Comparison of ENCODE assay signal across 1 cellular context in the genomic region with DNA sequence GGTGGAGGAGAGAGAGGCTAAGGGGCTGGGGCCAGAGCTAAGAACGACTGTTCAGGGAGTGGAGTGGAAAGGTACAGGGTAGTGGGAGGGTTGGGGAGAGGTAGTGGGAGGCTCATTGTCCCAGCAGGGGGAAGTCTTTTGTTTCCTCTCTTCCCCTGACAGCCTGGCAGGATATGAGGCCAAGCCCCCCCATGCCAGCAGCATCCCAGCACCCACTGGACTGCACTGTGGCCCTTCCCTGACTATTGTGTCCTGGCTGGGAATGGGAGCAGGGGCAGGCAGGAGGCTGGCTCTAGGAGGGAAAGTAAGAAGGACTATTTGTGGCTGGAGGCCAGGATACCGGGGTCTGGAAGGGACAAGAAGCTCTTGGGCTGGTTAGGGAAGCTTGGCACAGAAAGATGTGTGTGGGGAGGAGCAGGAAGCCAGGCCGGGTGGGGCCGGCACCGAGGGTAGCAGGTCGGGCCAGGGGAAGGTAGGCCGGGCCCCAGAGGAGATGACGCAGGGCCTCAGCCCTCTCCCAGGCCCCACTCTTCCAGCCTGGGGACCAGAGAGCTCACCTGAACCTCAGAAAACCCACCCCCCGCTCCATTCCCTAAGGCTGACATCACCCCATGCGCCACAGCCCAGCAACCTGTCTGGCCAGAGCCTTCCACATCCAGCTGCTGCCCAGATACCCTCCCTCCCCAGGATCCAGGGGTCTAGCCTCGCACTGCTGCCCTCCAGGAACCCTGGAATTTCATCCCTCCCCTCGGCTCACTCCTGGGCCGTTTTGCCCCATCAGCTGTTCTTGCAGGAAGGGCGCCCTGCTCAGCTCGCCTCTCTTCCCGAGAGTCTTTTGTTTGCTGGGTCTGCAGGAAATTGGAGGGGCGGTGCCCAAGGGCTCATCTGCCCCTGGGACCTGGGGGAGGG.
A peak's percentile ranks its signal among the peaks of the same experiment; 100 is the strongest.
TF ChIP-seq lines count a peak whose summit lies in the region.

No MANE protein-coding gene starts in this region.

TF ChIP-seq in HepG2, 621 proteins besides CTCF, POLR2A, EP300 and RAD21 (continues in another document):
- TF ChIP-seq PPARG (CRISPR knock-in tag; conservative IDR thresholded peaks at IDR 0.05) (no peak), SOX6 (IDR thresholded peaks at IDR 0.05) (no peak), SOX6 (CRISPR knock-in tag; IDR thresholded peaks at IDR 0.05) (no peak), U2AF1 (optimal IDR thresholded peaks at IDR 0.05; ENCODE audit: low read depth, low read length) (no peak), ZNF20 (CRISPR knock-in tag; IDR thresholded peaks at IDR 0.05) (no peak), RAD51 (IDR thresholded peaks at IDR 0.05; ENCODE audit: borderline replicate concordance) (no peak), ZNF136 (CRISPR knock-in tag; IDR thresholded peaks at IDR 0.05; ENCODE audit: low read depth) (no peak), ZNF607 (CRISPR knock-in tag; IDR thresholded peaks at IDR 0.05; ENCODE audit: borderline replicate concordance) (no peak), NCOR1 (IDR thresholded peaks at IDR 0.05; ENCODE audit: borderline replicate concordance, low read length) (no peak), ZKSCAN8 (CRISPR knock-in tag; IDR thresholded peaks at IDR 0.05; ENCODE audit: borderline replicate concordance) (no peak), TBP (CRISPR knock-in tag; IDR thresholded peaks at IDR 0.05) (no peak), ATAD3A (CRISPR knock-in tag; IDR thresholded peaks at IDR 0.05) (no peak), STAT5B (CRISPR knock-in tag; IDR thresholded peaks at IDR 0.05) (no peak), SIX4 (CRISPR knock-in tag; IDR thresholded peaks at IDR 0.05) (no peak), SRSF4 (IDR thresholded peaks at IDR 0.05; ENCODE audit: low read depth, low read length, poor library complexity, severe bottlenecking) (no peak), BCL6 (CRISPR knock-in tag; IDR thresholded peaks at IDR 0.05) (no peak), NFIB (CRISPR knock-in tag; IDR thresholded peaks at IDR 0.05; ENCODE audit: borderline replicate concordance) (no peak), MAZ (IDR thresholded peaks at IDR 0.05; ENCODE audit: borderline replicate concordance, low read depth, low read length) (no peak), MAZ (CRISPR knock-in tag; IDR thresholded peaks at IDR 0.05; ENCODE audit: low read depth) (no peak), ZNF772 (CRISPR knock-in tag; IDR thresholded peaks at IDR 0.05) (no peak), PHB2 (IDR thresholded peaks at IDR 0.05; ENCODE audit: partially characterized antibody) (no peak)
- TF ChIP-seq, protein P1, sequence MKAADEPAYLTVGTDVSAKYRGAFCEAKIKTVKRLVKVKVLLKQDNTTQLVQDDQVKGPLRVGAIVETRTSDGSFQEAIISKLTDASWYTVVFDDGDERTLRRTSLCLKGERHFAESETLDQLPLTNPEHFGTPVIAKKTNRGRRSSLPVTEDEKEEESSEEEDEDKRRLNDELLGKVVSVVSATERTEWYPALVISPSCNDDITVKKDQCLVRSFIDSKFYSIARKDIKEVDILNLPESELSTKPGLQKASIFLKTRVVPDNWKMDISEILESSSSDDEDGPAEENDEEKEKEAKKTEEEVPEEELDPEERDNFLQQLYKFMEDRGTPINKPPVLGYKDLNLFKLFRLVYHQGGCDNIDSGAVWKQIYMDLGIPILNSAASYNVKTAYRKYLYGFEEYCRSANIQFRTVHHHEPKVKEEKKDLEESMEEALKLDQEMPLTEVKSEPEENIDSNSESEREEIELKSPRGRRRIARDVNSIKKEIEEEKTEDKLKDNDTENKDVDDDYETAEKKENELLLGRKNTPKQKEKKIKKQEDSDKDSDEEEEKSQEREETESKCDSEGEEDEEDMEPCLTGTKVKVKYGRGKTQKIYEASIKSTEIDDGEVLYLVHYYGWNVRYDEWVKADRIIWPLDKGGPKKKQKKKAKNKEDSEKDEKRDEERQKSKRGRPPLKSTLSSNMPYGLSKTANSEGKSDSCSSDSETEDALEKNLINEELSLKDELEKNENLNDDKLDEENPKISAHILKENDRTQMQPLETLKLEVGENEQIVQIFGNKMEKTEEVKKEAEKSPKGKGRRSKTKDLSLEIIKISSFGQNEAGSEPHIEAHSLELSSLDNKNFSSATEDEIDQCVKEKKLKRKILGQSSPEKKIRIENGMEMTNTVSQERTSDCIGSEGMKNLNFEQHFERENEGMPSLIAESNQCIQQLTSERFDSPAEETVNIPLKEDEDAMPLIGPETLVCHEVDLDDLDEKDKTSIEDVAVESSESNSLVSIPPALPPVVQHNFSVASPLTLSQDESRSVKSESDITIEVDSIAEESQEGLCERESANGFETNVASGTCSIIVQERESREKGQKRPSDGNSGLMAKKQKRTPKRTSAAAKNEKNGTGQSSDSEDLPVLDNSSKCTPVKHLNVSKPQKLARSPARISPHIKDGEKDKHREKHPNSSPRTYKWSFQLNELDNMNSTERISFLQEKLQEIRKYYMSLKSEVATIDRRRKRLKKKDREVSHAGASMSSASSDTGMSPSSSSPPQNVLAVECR (CRISPR knock-in tag; IDR thresholded peaks at IDR 0.05; ENCODE audit: borderline replicate concordance): no peak
- TF ChIP-seq, protein P2, sequence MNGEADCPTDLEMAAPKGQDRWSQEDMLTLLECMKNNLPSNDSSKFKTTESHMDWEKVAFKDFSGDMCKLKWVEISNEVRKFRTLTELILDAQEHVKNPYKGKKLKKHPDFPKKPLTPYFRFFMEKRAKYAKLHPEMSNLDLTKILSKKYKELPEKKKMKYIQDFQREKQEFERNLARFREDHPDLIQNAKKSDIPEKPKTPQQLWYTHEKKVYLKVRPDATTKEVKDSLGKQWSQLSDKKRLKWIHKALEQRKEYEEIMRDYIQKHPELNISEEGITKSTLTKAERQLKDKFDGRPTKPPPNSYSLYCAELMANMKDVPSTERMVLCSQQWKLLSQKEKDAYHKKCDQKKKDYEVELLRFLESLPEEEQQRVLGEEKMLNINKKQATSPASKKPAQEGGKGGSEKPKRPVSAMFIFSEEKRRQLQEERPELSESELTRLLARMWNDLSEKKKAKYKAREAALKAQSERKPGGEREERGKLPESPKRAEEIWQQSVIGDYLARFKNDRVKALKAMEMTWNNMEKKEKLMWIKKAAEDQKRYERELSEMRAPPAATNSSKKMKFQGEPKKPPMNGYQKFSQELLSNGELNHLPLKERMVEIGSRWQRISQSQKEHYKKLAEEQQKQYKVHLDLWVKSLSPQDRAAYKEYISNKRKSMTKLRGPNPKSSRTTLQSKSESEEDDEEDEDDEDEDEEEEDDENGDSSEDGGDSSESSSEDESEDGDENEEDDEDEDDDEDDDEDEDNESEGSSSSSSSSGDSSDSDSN (CRISPR knock-in tag; IDR thresholded peaks at IDR 0.05): peak; percentile 28; the same call in 1 of the 2 replicates
- TF ChIP-seq, protein P3, sequence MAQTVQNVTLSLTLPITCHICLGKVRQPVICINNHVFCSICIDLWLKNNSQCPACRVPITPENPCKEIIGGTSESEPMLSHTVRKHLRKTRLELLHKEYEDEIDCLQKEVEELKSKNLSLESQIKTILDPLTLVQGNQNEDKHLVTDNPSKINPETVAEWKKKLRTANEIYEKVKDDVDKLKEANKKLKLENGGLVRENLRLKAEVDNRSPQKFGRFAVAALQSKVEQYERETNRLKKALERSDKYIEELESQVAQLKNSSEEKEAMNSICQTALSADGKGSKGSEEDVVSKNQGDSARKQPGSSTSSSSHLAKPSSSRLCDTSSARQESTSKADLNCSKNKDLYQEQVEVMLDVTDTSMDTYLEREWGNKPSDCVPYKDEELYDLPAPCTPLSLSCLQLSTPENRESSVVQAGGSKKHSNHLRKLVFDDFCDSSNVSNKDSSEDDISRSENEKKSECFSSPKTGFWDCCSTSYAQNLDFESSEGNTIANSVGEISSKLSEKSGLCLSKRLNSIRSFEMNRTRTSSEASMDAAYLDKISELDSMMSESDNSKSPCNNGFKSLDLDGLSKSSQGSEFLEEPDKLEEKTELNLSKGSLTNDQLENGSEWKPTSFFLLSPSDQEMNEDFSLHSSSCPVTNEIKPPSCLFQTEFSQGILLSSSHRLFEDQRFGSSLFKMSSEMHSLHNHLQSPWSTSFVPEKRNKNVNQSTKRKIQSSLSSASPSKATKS (CRISPR knock-in tag; IDR thresholded peaks at IDR 0.05): no peak
- TF ChIP-seq, protein P4, sequence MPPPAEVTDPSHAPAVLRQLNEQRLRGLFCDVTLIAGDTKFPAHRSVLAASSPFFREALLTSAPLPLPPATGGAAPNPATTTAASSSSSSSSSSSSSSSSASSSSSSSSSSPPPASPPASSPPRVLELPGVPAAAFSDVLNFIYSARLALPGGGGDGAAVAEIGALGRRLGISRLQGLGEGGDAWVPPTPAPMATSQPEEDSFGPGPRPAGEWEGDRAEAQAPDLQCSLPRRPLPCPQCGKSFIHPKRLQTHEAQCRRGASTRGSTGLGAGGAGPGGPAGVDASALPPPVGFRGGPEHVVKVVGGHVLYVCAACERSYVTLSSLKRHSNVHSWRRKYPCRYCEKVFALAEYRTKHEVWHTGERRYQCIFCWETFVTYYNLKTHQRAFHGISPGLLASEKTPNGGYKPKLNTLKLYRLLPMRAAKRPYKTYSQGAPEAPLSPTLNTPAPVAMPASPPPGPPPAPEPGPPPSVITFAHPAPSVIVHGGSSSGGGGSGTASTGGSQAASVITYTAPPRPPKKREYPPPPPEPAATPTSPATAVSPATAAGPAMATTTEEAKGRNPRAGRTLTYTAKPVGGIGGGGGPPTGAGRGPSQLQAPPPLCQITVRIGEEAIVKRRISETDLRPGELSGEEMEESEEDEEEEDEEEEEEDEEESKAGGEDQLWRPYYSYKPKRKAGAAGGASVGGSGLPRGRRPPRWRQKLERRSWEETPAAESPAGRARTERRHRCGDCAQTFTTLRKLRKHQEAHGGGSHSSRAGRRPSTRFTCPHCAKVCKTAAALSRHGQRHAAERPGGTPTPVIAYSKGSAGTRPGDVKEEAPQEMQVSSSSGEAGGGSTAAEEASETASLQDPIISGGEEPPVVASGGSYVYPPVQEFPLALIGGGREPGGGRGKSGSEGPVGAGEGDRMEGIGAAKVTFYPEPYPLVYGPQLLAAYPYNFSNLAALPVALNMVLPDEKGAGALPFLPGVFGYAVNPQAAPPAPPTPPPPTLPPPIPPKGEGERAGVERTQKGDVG (CRISPR knock-in tag; IDR thresholded peaks at IDR 0.05; ENCODE audit: borderline replicate concordance): no peak
- TF ChIP-seq, protein P5, sequence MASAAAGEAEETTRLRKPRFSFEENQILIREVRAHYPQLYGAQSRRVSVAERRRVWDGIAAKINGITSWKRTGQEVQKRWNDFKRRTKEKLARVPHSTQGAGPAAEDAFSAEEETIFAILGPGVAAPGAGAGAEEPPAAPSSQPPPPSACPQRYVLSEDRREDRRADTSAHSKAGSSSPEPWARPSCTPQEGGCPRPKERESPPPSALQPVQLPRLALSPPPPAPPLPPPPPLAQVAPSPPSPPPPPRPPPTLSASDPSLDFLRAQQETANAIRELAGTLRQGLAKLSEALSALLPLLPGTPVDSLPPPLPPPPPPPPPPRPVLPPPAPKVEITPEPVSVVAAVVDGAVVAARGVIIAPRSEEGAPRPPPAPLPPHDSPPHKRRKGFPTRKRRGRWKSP (CRISPR knock-in tag; IDR thresholded peaks at IDR 0.05): no peak
- TF ChIP-seq, protein P6, sequence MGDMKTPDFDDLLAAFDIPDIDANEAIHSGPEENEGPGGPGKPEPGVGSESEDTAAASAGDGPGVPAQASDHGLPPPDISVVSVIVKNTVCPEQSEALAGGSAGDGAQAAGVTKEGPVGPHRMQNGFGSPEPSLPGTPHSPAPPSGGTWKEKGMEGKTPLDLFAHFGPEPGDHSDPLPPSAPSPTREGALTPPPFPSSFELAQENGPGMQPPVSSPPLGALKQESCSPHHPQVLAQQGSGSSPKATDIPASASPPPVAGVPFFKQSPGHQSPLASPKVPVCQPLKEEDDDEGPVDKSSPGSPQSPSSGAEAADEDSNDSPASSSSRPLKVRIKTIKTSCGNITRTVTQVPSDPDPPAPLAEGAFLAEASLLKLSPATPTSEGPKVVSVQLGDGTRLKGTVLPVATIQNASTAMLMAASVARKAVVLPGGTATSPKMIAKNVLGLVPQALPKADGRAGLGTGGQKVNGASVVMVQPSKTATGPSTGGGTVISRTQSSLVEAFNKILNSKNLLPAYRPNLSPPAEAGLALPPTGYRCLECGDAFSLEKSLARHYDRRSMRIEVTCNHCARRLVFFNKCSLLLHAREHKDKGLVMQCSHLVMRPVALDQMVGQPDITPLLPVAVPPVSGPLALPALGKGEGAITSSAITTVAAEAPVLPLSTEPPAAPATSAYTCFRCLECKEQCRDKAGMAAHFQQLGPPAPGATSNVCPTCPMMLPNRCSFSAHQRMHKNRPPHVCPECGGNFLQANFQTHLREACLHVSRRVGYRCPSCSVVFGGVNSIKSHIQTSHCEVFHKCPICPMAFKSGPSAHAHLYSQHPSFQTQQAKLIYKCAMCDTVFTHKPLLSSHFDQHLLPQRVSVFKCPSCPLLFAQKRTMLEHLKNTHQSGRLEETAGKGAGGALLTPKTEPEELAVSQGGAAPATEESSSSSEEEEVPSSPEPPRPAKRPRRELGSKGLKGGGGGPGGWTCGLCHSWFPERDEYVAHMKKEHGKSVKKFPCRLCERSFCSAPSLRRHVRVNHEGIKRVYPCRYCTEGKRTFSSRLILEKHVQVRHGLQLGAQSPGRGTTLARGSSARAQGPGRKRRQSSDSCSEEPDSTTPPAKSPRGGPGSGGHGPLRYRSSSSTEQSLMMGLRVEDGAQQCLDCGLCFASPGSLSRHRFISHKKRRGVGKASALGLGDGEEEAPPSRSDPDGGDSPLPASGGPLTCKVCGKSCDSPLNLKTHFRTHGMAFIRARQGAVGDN (CRISPR knock-in tag; IDR thresholded peaks at IDR 0.05): peak; percentile 60
- TF ChIP-seq, protein P7, sequence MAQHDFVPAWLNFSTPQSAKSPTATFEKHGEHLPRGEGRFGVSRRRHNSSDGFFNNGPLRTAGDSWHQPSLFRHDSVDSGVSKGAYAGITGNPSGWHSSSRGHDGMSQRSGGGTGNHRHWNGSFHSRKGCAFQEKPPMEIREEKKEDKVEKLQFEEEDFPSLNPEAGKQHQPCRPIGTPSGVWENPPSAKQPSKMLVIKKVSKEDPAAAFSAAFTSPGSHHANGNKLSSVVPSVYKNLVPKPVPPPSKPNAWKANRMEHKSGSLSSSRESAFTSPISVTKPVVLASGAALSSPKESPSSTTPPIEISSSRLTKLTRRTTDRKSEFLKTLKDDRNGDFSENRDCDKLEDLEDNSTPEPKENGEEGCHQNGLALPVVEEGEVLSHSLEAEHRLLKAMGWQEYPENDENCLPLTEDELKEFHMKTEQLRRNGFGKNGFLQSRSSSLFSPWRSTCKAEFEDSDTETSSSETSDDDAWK (CRISPR knock-in tag; IDR thresholded peaks at IDR 0.05): no peak
- TF ChIP-seq, protein P8, sequence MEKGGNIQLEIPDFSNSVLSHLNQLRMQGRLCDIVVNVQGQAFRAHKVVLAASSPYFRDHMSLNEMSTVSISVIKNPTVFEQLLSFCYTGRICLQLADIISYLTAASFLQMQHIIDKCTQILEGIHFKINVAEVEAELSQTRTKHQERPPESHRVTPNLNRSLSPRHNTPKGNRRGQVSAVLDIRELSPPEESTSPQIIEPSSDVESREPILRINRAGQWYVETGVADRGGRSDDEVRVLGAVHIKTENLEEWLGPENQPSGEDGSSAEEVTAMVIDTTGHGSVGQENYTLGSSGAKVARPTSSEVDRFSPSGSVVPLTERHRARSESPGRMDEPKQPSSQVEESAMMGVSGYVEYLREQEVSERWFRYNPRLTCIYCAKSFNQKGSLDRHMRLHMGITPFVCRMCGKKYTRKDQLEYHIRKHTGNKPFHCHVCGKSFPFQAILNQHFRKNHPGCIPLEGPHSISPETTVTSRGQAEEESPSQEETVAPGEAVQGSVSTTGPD (CRISPR knock-in tag; IDR thresholded peaks at IDR 0.05): no peak
- TF ChIP-seq, protein P9, sequence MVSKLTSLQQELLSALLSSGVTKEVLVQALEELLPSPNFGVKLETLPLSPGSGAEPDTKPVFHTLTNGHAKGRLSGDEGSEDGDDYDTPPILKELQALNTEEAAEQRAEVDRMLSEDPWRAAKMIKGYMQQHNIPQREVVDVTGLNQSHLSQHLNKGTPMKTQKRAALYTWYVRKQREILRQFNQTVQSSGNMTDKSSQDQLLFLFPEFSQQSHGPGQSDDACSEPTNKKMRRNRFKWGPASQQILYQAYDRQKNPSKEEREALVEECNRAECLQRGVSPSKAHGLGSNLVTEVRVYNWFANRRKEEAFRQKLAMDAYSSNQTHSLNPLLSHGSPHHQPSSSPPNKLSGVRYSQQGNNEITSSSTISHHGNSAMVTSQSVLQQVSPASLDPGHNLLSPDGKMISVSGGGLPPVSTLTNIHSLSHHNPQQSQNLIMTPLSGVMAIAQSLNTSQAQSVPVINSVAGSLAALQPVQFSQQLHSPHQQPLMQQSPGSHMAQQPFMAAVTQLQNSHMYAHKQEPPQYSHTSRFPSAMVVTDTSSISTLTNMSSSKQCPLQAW (CRISPR knock-in tag; IDR thresholded peaks at IDR 0.05): no peak
